In genomic region chr1:236753554-236753953, GRCh38 we compare ENCODE assay signal across 9 cellular contexts. TPM values are rescaled to one million over a fixed set of nuclear protein-coding genes. Genes with fewer than 3 reads are reported as not detected.
DNase-seq lines count a peak whose midpoint lies in the region; ATAC-seq and TF ChIP-seq lines count a peak whose summit lies in the region.
"Had no signal": no experiment of that assay in that cellular context is flagged by ENCODE, and none has a peak within 500 bp of the region (broad histone marks: within the 10 kb centered on the region; RNA-seq: fewer than 3 reads in every experiment).

No MANE protein-coding gene starts in this region.

- peak; percentile 27 for DNase-seq in A673 (ENCODE audit: low spot score)
- DNase-seq in HCEC 1CT: peak; percentile 32
- DNase-seq in SK-MEL-5 (ENCODE audit: low read depth, low spot score): peak; percentile 72
- no peak for DNase-seq in left ventricle myocardium inferior
- DNase-seq in spleen: no peak
- no peak for DNase-seq in activated CD8-positive, alpha-beta memory T cell treated with anti-CD3 and anti-CD28 coated beads, Interleukin-2, amount 10 ng/mL, durations not matched to agents 7 days and 5 days
- no peak for DNase-seq in LoVo (ENCODE audit: low spot score)
- no peak for DNase-seq in activated T-cell treated with anti-CD3 and anti-CD28 coated beads, Interleukin-2, amount 50 U/mL, for 4 hours
- DNase-seq: activated naive CD8-positive, alpha-beta T cell treated with anti-CD3 and anti-CD28 coated beads, Interleukin-2, amount 10 ng/mL, durations not matched to agents 7 days and 5 days had no signal

- no peak for ATAC-seq in activated CD8-positive, alpha-beta memory T cell treated with anti-CD3 and anti-CD28 coated beads, Interleukin-2, amount 10 ng/mL, durations not matched to agents 7 days and 5 days
- no peak for ATAC-seq in activated T-cell treated with anti-CD3 and anti-CD28 coated beads, Interleukin-2, amount 50 U/mL, for 4 hours

- no peaks in the 10 kb centered on the region for H3K36me3 Mint-ChIP-seq in activated CD8-positive, alpha-beta memory T cell treated with anti-CD3 and anti-CD28 coated beads, Interleukin-2, amount 10 ng/mL, durations not matched to agents 7 days and 5 days
- no peaks in the 10 kb centered on the region for H3K36me3 Mint-ChIP-seq in activated T-cell treated with anti-CD3 and anti-CD28 coated beads, Interleukin-2, amount 50 U/mL, for 4 hours (ENCODE audit: insufficient read depth)
- H3K36me3 Mint-ChIP-seq: activated naive CD8-positive, alpha-beta T cell treated with anti-CD3 and anti-CD28 coated beads, Interleukin-2, amount 10 ng/mL, durations not matched to agents 7 days and 5 days had no signal

- H3K27me3 ChIP-seq in A673 (replicated peaks; ENCODE audit: insufficient read depth, low read depth, low read length, poor library complexity) (no peaks in the 10 kb centered on the region), left ventricle myocardium inferior (ENCODE audit: low read depth) (no peaks in the 10 kb centered on the region), spleen (replicated peaks in 1 of 7) (peaks cover 0 to 15% (median 0%) of the 10 kb centered on the region in 7 donors)

- H3K4me1 ChIP-seq in A673 (ENCODE audit: insufficient read depth, low read length, poor library complexity, severe bottlenecking): no peaks in the 10 kb centered on the region
- peaks cover 48% of the 10 kb centered on the region for H3K4me1 ChIP-seq in left ventricle myocardium inferior
- H3K4me1 ChIP-seq in spleen: no peaks in the 10 kb centered on the region

- H3K27me3 Mint-ChIP-seq in activated CD8-positive, alpha-beta memory T cell treated with anti-CD3 and anti-CD28 coated beads, Interleukin-2, amount 10 ng/mL, durations not matched to agents 7 days and 5 days: peaks cover 21% of the 10 kb centered on the region
- H3K27me3 Mint-ChIP-seq in activated T-cell treated with anti-CD3 and anti-CD28 coated beads, Interleukin-2, amount 50 U/mL, for 4 hours (ENCODE audit: low read depth): peaks cover 10% of the 10 kb centered on the region

- H3K4me1 Mint-ChIP-seq in activated CD8-positive, alpha-beta memory T cell treated with anti-CD3 and anti-CD28 coated beads, Interleukin-2, amount 10 ng/mL, durations not matched to agents 7 days and 5 days: no peaks in the 10 kb centered on the region
- H3K4me1 Mint-ChIP-seq in activated T-cell treated with anti-CD3 and anti-CD28 coated beads, Interleukin-2, amount 50 U/mL, for 4 hours (ENCODE audit: low read depth): no peaks in the 10 kb centered on the region
- H3K4me1 Mint-ChIP-seq: activated naive CD8-positive, alpha-beta T cell treated with anti-CD3 and anti-CD28 coated beads, Interleukin-2, amount 10 ng/mL, durations not matched to agents 7 days and 5 days had no signal

- CTCF ChIA-PET in A673 (lab: Charles Lee): interaction anchor here (0.6 to 0.7 kb wide), 2 partner anchors 808 to 819 kb away, joined by 3 to 4 read pairs; no protein-coding TSS in a partner anchor
- CTCF ChIA-PET in activated CD8-positive, alpha-beta memory T cell treated with anti-CD3 and anti-CD28 coated beads, Interleukin-2, amount 10 ng/mL, durations not matched to agents 7 days and 5 days (lab: Charles Lee): interaction anchor here (0.6 kb wide), 1 partner anchor 66 kb away, joined by 3 read pairs; no protein-coding TSS in a partner anchor

- TF ChIP-seq CTCF in A673 (conservative IDR thresholded peaks at IDR 0.05; ENCODE audit: low read depth, low read length) (peak; percentile 30; the same call in 1 of the 2 replicates), left ventricle myocardium inferior (IDR thresholded peaks at IDR 0.05; ENCODE audit: borderline replicate concordance) (peak; percentile 29), spleen (IDR thresholded peaks at IDR 0.05 in 8 of 11, conservative IDR thresholded peaks at IDR 0.05 in 3 of 11) (peak in 1 of 11 experiments; percentile 11)

- H3K36me3 ChIP-seq in A673 (ENCODE audit: insufficient read depth, low read length, poor library complexity, severe bottlenecking) (peaks cover 61% of the 10 kb centered on the region), left ventricle myocardium inferior (peaks cover 58% of the 10 kb centered on the region), spleen (no peaks in the 10 kb centered on the region)

- no peaks in the 10 kb centered on the region for H3K9me3 Mint-ChIP-seq in activated CD8-positive, alpha-beta memory T cell treated with anti-CD3 and anti-CD28 coated beads, Interleukin-2, amount 10 ng/mL, durations not matched to agents 7 days and 5 days (ENCODE audit: low read depth)
- H3K9me3 Mint-ChIP-seq in activated T-cell treated with anti-CD3 and anti-CD28 coated beads, Interleukin-2, amount 50 U/mL, for 4 hours: no peaks in the 10 kb centered on the region
- H3K9me3 Mint-ChIP-seq: activated naive CD8-positive, alpha-beta T cell treated with anti-CD3 and anti-CD28 coated beads, Interleukin-2, amount 10 ng/mL, durations not matched to agents 7 days and 5 days had no signal

- intact Hi-C loops in A673 (cut with micrococcal nuclease; ENCODE audit: unreplicated experiment) (loop anchor here (5.0 kb wide), 1 partner anchor 146 kb away; no protein-coding TSS in a partner anchor), left ventricle myocardium inferior (cut with micrococcal nuclease) (no loop called here), spleen (cut with DNase I; ENCODE audit: low total_unique reads) (loop anchor here (10.0 kb wide), 1 partner anchor 111 kb away; no protein-coding TSS in a partner anchor)

- POLR2A ChIA-PET in A673 (lab: Charles Lee; ENCODE audit: low non-redundant PET): no interaction called here

- H3K27ac ChIP-seq in A673 (ENCODE audit: low read depth, low read length, poor library complexity, severe bottlenecking) (no peak overlapping the region), left ventricle myocardium inferior (replicated peaks) (peak overlapping the region; percentile 69), spleen (no peak overlapping the region)

- in situ Hi-C loops in SK-MEL-5 (cut with HindIII; ENCODE audit: low pct_unique_long_range_greater_than_20kb, low sequenced_read_pairs): no loop called here

- H3K9me3 ChIP-seq in A673 (ENCODE audit: low read depth, low read length, poor library complexity, severe bottlenecking) (no peaks in the 10 kb centered on the region), left ventricle myocardium inferior (replicated peaks) (no peaks in the 10 kb centered on the region), spleen (no peaks in the 10 kb centered on the region)

- H3K4me3 ChIP-seq in A673 (ENCODE audit: low read depth, low read length, poor library complexity, severe bottlenecking) (no peak overlapping the region), left ventricle myocardium inferior (no peak overlapping the region), spleen (no peak overlapping the region)

- no TSS peak for BruUV-seq in A673 (replicated peaks; lab: Mats Ljungman, UMichigan)

- H3K4me3 Mint-ChIP-seq in activated CD8-positive, alpha-beta memory T cell treated with anti-CD3 and anti-CD28 coated beads, Interleukin-2, amount 10 ng/mL, durations not matched to agents 7 days and 5 days: no peak overlapping the region
- H3K4me3 Mint-ChIP-seq in activated T-cell treated with anti-CD3 and anti-CD28 coated beads, Interleukin-2, amount 50 U/mL, for 4 hours: no peak overlapping the region
- H3K4me3 Mint-ChIP-seq: activated naive CD8-positive, alpha-beta T cell treated with anti-CD3 and anti-CD28 coated beads, Interleukin-2, amount 10 ng/mL, durations not matched to agents 7 days and 5 days had no signal

- TF ChIP-seq POLR2A in spleen (IDR thresholded peaks at IDR 0.05): no peak

- H3K27ac Mint-ChIP-seq in activated CD8-positive, alpha-beta memory T cell treated with anti-CD3 and anti-CD28 coated beads, Interleukin-2, amount 10 ng/mL, durations not matched to agents 7 days and 5 days: no peak overlapping the region
- H3K27ac Mint-ChIP-seq: activated naive CD8-positive, alpha-beta T cell treated with anti-CD3 and anti-CD28 coated beads, Interleukin-2, amount 10 ng/mL, durations not matched to agents 7 days and 5 days had no signal

- 50 to 68% (median 61%) methylated on average over 4 of the region's 4 CpGs for WGBS in spleen, 5 donors

RNA-seq across cellular contexts. Expression of gene MTR, which starts 41.5 kb away (rescaled TPM):
- total RNA-seq in A673 (2021): 36.0 and 40.8 TPM in 2 replicates
- total RNA-seq in SK-MEL-5 (2014; rRNA removed; shearing (Covaris generic)): 27.5 and 28.2 TPM in 2 replicates
- polyA plus RNA-seq in SK-MEL-5 (2015; cell fraction: cytosol; rRNA removed): 12.3 and 16.6 TPM in 2 replicates
- 17.4 and 22.3 TPM in 2 replicates for polyA plus RNA-seq in SK-MEL-5 (2015; cell fraction: nucleus; rRNA removed)
- 47.6 TPM for total RNA-seq in left ventricle myocardium inferior
- 10 to 100 TPM; 39.1 to 65.4 (median 46.5) TPM for total RNA-seq in spleen
- polyA plus RNA-seq in spleen: 1 to 10 TPM; 4.4 to 7.0 (median 4.6) TPM
- total RNA-seq in activated CD8-positive, alpha-beta memory T cell treated with anti-CD3 and anti-CD28 coated beads, Interleukin-2, amount 10 ng/mL, durations not matched to agents 7 days and 5 days: 10 to 100 TPM; 43.5 to 46.9 TPM
- 10 to 100 TPM; 34.2 to 40.1 (median 39.0) TPM for total RNA-seq in activated T-cell treated with anti-CD3 and anti-CD28 coated beads, Interleukin-2, amount 50 U/mL, for 4 hours

Comparison
In these comparisons a context has a peak if more than half of its experiments do, and no peak if none do; other contexts are left out.
1. DNase-seq: peak in A673 (single experiment), HCEC 1CT (single experiment) and SK-MEL-5 (single experiment); none in left ventricle myocardium inferior (single experiment), spleen (single experiment), activated CD8-positive, alpha-beta memory T cell treated with anti-CD3 and anti-CD28 coated beads, Interleukin-2, amount 10 ng/mL, durations not matched to agents 7 days and 5 days (single experiment), LoVo (single experiment) and activated T-cell treated with anti-CD3 and anti-CD28 coated beads, Interleukin-2, amount 50 U/mL, for 4 hours (single experiment).